In the genomic region with DNA sequence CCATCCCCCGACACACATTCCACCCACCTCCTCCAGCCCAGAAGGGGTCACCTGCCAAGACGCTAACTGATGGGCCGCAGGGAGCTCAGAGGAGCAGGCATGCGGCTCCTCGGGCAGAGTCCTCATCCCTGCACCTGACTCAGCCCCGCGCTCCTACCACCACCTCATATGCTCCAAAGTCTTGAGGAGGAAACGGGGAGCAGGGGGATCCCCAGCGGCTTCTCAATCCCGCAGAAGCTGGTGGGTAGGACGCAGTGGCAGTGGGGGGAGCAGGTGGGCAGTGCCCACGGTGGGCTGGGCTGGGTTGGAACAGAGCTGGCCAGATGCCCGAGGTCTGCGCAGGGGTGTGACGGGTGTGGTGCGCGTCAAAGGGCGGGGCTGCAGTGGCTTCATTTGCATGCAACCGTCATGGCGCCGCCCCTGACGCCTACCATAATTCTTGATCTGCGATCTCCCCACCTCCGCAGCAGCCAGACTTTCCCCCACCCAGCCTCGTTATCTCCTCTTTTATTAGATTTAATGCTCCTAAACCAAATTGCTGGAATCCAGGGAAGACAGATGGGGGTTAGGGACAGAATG, we compare ENCODE assay signal across 10 cellular contexts. TPM values are rescaled to one million over a fixed set of nuclear protein-coding genes. Genes with fewer than 3 reads are reported as not detected.
DNase-seq lines count a peak whose midpoint lies in the region; ATAC-seq, FAIRE-seq and TF ChIP-seq lines count a peak whose summit lies in the region.
"Had no signal": no experiment of that assay in that cellular context is flagged by ENCODE, and none has a peak within 500 bp of the region (broad histone marks: within the 10 kb centered on the region; RNA-seq: fewer than 3 reads in every experiment).

No MANE protein-coding gene starts in this region.

- H3K27ac Mint-ChIP-seq in naive B cell, result peak overlapping the region in 5 of 6 donors; percentile 17 to 88 (median 71)

- FAIRE-seq in A549 (lab: Jason Lieb, UNC), result no peak

- no peak for TF ChIP-seq RAD21 in A549 (conservative IDR thresholded peaks at IDR 0.05 in 1 of 2, IDR thresholded peaks at IDR 0.05 in 1 of 2)

- peak overlapping the region; percentile 35 to 44 for H3K9ac ChIP-seq in colonic mucosa (ENCODE audit: low read depth in 2 of 2, low read length in 2 of 2)

- H3K4me2 ChIP-seq in A549, result peak overlapping the region; percentile 37; the same call in 2 of the 3 replicates

- TF ChIP-seq CTCF in A549 (IDR thresholded peaks at IDR 0.05), result no peak
- no peak for TF ChIP-seq CTCF in colonic mucosa (IDR thresholded peaks at IDR 0.05)

- CTCF ChIA-PET in A549 (lab: Yijun Ruan, JAX), result interaction anchor here (1.3 kb wide), 1 partner anchor 10 kb away, joined by 4 read pairs; no protein-coding TSS in a partner anchor

- H3K9me3 Mint-ChIP-seq in naive B cell, result no peaks in the 10 kb centered on the region

- H3K4me3 Mint-ChIP-seq in naive B cell, result peak overlapping the region; percentile 24 to 83 (median 72)

- no peak overlapping the region; a peak in 1 of 6 replicates for H3K27ac ChIP-seq in A549
- peak overlapping the region; percentile 50 for H3K27ac ChIP-seq in colonic mucosa

- TF ChIP-seq EP300 in A549 (IDR thresholded peaks at IDR 0.05), result no peak

- no peaks in the 10 kb centered on the region for H3K27me3 ChIP-seq in colonic mucosa

- H3K36me3 Mint-ChIP-seq in naive B cell, result no peaks in the 10 kb centered on the region

- no peaks in the 10 kb centered on the region for H3K9me3 ChIP-seq in A549
- no peaks in the 10 kb centered on the region for H3K9me3 ChIP-seq in colonic mucosa

- H3K4me1 ChIP-seq in A549, result peaks cover 17% of the 10 kb centered on the region; the same call in 2 of the 3 replicates
- H3K4me1 ChIP-seq in colonic mucosa, result peaks cover 12% of the 10 kb centered on the region

- TF ChIP-seq POLR2A in A549 (IDR thresholded peaks at IDR 0.05; ENCODE audit: low read length), result no peak

- POLR2A ChIA-PET in A549 (lab: Yijun Ruan, JAX), result no interaction called here

- ATAC-seq in A549 (no peak), naive B cell (ENCODE audit: low read depth in 2 of 2) (peak; percentile 91 to 92), GM19395 (IDR thresholded peaks at IDR 0.05; ENCODE audit: unreplicated experiment) (no peak), GM18858 (IDR thresholded peaks at IDR 0.05; ENCODE audit: unreplicated experiment) (no peak)
- ATAC-seq: Panc1 had no signal

- DNase-seq in A549 (ENCODE audit: low read depth in 1 of 2, low spot score in 1 of 2) (no peak), HT-29 (ENCODE audit: low spot score) (peak; percentile 35), colonic mucosa (peak; percentile 86), naive B cell (peak; percentile 51), SHP77 (lab: John Stamatoyannopoulos, UW) (no peak), amniotic stem cell (lab: John Stamatoyannopoulos, UW) (no peak)
- DNase-seq: DND-41 had no signal

- no peaks in the 10 kb centered on the region for H3K36me3 ChIP-seq in colonic mucosa

- H3K27me3 Mint-ChIP-seq in naive B cell, result peaks cover 0 to 36% (median 35%) of the 10 kb centered on the region in 3 donors

- WGBS in A549 (ENCODE audit: missing lambda C conversion rate), result 76% methylated on average over 24 of the region's 25 CpGs

- H3K4me3 ChIP-seq in A549 (no peak overlapping the region), colonic mucosa (peak overlapping the region; percentile 20)

- intact Hi-C loops in colonic mucosa (cut with DNase I), result no loop called here

- H3K4me1 Mint-ChIP-seq in naive B cell, result peaks cover 21 to 28% (median 24%) of the 10 kb centered on the region in 3 donors

TF ChIP-seq in A549, 52 proteins besides CTCF, POLR2A, EP300 and RAD21:
- TF ChIP-seq JUNB (IDR thresholded peaks at IDR 0.05) (no peak), HOXB13 (CRISPR knock-in tag; IDR thresholded peaks at IDR 0.05; ENCODE audit: low read depth) (no peak), CEBPB (IDR thresholded peaks at IDR 0.05) (no peak), RNF2 (IDR thresholded peaks at IDR 0.05; ENCODE audit: borderline replicate concordance, low read depth) (no peak), RCOR1 (IDR thresholded peaks at IDR 0.05; ENCODE audit: low read depth, low read length) (no peak), NFE2L2 (conservative IDR thresholded peaks at IDR 0.05; ENCODE audit: low read length) (no peak), ZNF302 (CRISPR knock-in tag; IDR thresholded peaks at IDR 0.05) (no peak), HEYL (CRISPR knock-in tag; IDR thresholded peaks at IDR 0.05) (no peak), POLR2AphosphoS2 (conservative IDR thresholded peaks at IDR 0.05; ENCODE audit: low read length) (no peak), KDM1A (IDR thresholded peaks at IDR 0.05; ENCODE audit: low read depth) (no peak), HDAC2 (IDR thresholded peaks at IDR 0.05) (no peak), PHF8 (IDR thresholded peaks at IDR 0.05; ENCODE audit: borderline replicate concordance, low read depth) (no peak), ZFP36 (IDR thresholded peaks at IDR 0.05; ENCODE audit: borderline replicate concordance, partially characterized antibody) (no peak), TP53 (CRISPR knock-in tag; IDR thresholded peaks at IDR 0.05) (no peak), NR3C1 (IDR thresholded peaks at IDR 0.05) (no peak), RARB (CRISPR knock-in tag; IDR thresholded peaks at IDR 0.05) (no peak), MYC (IDR thresholded peaks at IDR 0.05; ENCODE audit: borderline replicate concordance, low read length) (no peak), JUN (IDR thresholded peaks at IDR 0.05) (no peak)
- TF ChIP-seq, protein P1, sequence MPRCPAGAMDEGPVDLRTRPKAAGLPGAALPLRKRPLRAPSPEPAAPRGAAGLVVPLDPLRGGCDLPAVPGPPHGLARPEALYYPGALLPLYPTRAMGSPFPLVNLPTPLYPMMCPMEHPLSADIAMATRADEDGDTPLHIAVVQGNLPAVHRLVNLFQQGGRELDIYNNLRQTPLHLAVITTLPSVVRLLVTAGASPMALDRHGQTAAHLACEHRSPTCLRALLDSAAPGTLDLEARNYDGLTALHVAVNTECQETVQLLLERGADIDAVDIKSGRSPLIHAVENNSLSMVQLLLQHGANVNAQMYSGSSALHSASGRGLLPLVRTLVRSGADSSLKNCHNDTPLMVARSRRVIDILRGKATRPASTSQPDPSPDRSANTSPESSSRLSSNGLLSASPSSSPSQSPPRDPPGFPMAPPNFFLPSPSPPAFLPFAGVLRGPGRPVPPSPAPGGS (IDR thresholded peaks at IDR 0.05), result no peak
- TF ChIP-seq, protein P2, sequence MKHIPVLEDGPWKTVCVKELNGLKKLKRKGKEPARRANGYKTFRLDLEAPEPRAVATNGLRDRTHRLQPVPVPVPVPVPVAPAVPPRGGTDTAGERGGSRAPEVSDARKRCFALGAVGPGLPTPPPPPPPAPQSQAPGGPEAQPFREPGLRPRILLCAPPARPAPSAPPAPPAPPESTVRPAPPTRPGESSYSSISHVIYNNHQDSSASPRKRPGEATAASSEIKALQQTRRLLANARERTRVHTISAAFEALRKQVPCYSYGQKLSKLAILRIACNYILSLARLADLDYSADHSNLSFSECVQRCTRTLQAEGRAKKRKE (CRISPR knock-in tag; IDR thresholded peaks at IDR 0.05; ENCODE audit: low read depth), result no peak

RNA-seq across cellular contexts. Expression of a gene that starts 39.0 kb away (rescaled TPM):
- 21.4 and 26.5 TPM in 2 replicates for polyA plus RNA-seq in A549 (2011; rRNA removed)
- 11.8 and 18.6 TPM in 2 replicates for polyA plus RNA-seq in A549 (2012; cell fraction: cytosol; rRNA removed)
- polyA plus RNA-seq in A549 (2012; cell fraction: nucleus; rRNA removed), result 8.6 and 9.6 TPM in 2 replicates
- polyA plus RNA-seq in A549 (2017; fragmentation: RNase III; extraction: RNeasy Plus Mini Kit Qiagen cat#74134 plus additional on column Dnase treatment), result 13.4 to 14.7 TPM (median 14.2 TPM) in 3 replicates
- 45.9 and 48.2 TPM in 2 replicates for polyA minus RNA-seq in A549 (2011; rRNA and poly(A)+ RNA removed)
- total RNA-seq in HT-29 (2014; rRNA removed; shearing (Covaris generic)), result 38.0 and 41.7 TPM in 2 replicates
- 100 to 1,000 TPM; 113 to 133 TPM for total RNA-seq in colonic mucosa
- under 1 TPM in 2 of 6 donors, not detected in 4; 0.26 to 0.74 TPM for polyA plus RNA-seq in naive B cell (ENCODE audit: low read depth in 6 of 6)

Comparison
In these comparisons a context has a peak if more than half of its experiments do, and no peak if none do; other contexts are left out.
1. ATAC-seq: peak in naive B cell (2 of 2); none in A549 (0 of 2), GM19395 (single experiment) and GM18858 (single experiment).
2. DNase-seq: peak in HT-29 (single experiment), colonic mucosa (single experiment) and naive B cell (single experiment); none in A549 (0 of 2), SHP77 (0 of 2) and amniotic stem cell (single experiment).